ENCODE assay signal across 9 cellular contexts in the genomic region with DNA sequence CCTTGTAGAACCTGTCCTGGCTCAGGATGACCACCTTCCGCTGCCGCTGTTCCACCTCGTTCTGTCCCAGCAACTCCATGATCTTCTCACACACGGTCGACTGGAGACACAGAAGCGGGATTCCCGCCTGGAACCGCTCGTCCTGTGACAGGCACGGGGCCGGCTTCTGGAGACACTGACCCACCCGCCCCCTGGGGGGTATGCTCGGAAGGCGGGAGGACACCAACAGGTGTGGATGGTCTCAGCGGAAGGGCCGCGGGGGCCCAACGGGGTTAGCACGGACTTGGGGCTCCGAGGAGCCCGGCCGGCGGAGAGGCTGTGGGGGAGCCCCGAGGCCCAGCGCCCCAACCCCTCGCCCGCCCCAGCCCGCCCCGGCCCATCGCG. TPM values are rescaled to one million over a fixed set of nuclear protein-coding genes. Genes with fewer than 3 reads are reported as not detected.
DNase-seq lines count a peak whose midpoint lies in the region; ATAC-seq and TF ChIP-seq lines count a peak whose summit lies in the region.
"Had no signal": no experiment of that assay in that cellular context is flagged by ENCODE, and none has a peak within 500 bp of the region (broad histone marks: within the 10 kb centered on the region; RNA-seq: fewer than 3 reads in every experiment).

No MANE protein-coding gene starts in this region.

- H2BK15ac ChIP-seq in mesendoderm (replicated peaks; ENCODE audit: low read depth): no peak overlapping the region

- H3K9me3 ChIP-seq in PC-9 (ENCODE audit: insufficient read depth, low read depth): no peaks in the 10 kb centered on the region

- no TSS peak for BruUV-seq in PC-9 (replicated peaks; lab: Mats Ljungman, UMichigan)

- peak overlapping the region; percentile 94 for H3K56ac ChIP-seq in mesendoderm (ENCODE audit: low read length)

- no CpG with 5 or more reads among the region's 31 CpGs for WGBS in mesendoderm (ENCODE audit: extremely low coverage, insufficient coverage, low lambda C conversion rate)
- WGBS in urinary bladder: 2% methylated on average over 31 of the region's 31 CpGs

- no peaks in the 10 kb centered on the region for H3K27me3 ChIP-seq in PC-9 (ENCODE audit: insufficient read depth, low read depth)
- H3K27me3 ChIP-seq in mesendoderm (ENCODE audit: insufficient read depth, low read length, poor library complexity): no peaks in the 10 kb centered on the region

- H3K4ac ChIP-seq in mesendoderm (ENCODE audit: low read depth, low read length): peak overlapping the region; percentile 74

- H3K4me2 ChIP-seq in PC-9: peak overlapping the region; percentile 84
- H3K4me2 ChIP-seq in mesendoderm (ENCODE audit: low read length): peak overlapping the region; percentile 98

- POLR2A ChIA-PET in PC-9 (lab: Charles Lee; ENCODE audit: unreplicated experiment): no interaction called here

- TF ChIP-seq CTCF in GM12873 (IDR thresholded peaks at IDR 0.05; ENCODE audit: insufficient read depth, low read depth, low read length, missing control alignments): peak; percentile 33
- TF ChIP-seq CTCF in PC-9 (conservative IDR thresholded peaks at IDR 0.05): no peak

- peaks cover 8% of the 10 kb centered on the region for H3F3A ChIP-seq in PC-9 (ENCODE audit: insufficient read depth, low read depth)

- H3K27ac ChIP-seq in PC-9 (no peak overlapping the region), mesendoderm (ENCODE audit: low read depth, low read length) (peak overlapping the region; percentile 8), urinary bladder (ENCODE audit: low read depth) (peak overlapping the region; percentile 48)

- 0 out of 2 replicates have a peak, but pooled peaks cover 6% of the 10 kb centered on the region for H3K4me1 ChIP-seq in PC-9 (replicated peaks; ENCODE audit: insufficient read depth)
- H3K4me1 ChIP-seq in mesendoderm (ENCODE audit: control insufficient read depth, low read depth, low read length): peaks cover 5% of the 10 kb centered on the region
- H3K4me1 ChIP-seq in urinary bladder (ENCODE audit: insufficient read depth): no peaks in the 10 kb centered on the region

- CTCF ChIA-PET in PC-9 (lab: Charles Lee): no interaction called here

- ATAC-seq in HG02938 (IDR thresholded peaks at IDR 0.05; ENCODE audit: unreplicated experiment): peak; percentile 11

- peak overlapping the region; percentile 94 for H3K18ac ChIP-seq in mesendoderm (ENCODE audit: low read length)

- peak overlapping the region; percentile 66 for H2BK120ac ChIP-seq in mesendoderm (ENCODE audit: low read depth, low read length)

- DNase-seq in AG08396 (ENCODE audit: low spot score) (peak; percentile 78), PC-9 (peak; percentile 45), dermis blood vessel endothelial cell (peak; percentile 57), mesendoderm (peak; percentile 73), SKM-1 (lab: John Stamatoyannopoulos, UW; ENCODE audit: unreplicated experiment) (no peak)

- H3K4me3 ChIP-seq in PC-9 (peak overlapping the region; percentile 64), mesendoderm (ENCODE audit: low read length) (peak overlapping the region; percentile 75), urinary bladder (ENCODE audit: low read depth, low read length) (peak overlapping the region; percentile 97)

- H3K79me2 ChIP-seq in PC-9 (ENCODE audit: low read depth): no peaks in the 10 kb centered on the region
- peaks cover 5% of the 10 kb centered on the region for H3K79me2 ChIP-seq in mesendoderm (ENCODE audit: control insufficient read depth, insufficient read depth, low read length)

- H2AFZ ChIP-seq in PC-9: peak overlapping the region; percentile 59

- H4K8ac ChIP-seq in mesendoderm (ENCODE audit: low read depth, low read length): peak overlapping the region; percentile 88

- H3K9ac ChIP-seq in mesendoderm (ENCODE audit: low read length): peak overlapping the region; percentile 98

- H3K36me3 ChIP-seq in PC-9 (ENCODE audit: low read depth) (0 out of 2 replicates have a peak, but pooled peaks cover 4% of the 10 kb centered on the region), mesendoderm (ENCODE audit: control insufficient read depth, insufficient read depth, low read length) (peaks cover 10% of the 10 kb centered on the region), urinary bladder (ENCODE audit: insufficient read depth) (peaks cover 3% of the 10 kb centered on the region)

- peaks cover 10% of the 10 kb centered on the region for H3K79me1 ChIP-seq in mesendoderm (ENCODE audit: low read length)

- H2AK5ac ChIP-seq in mesendoderm (ENCODE audit: low read length): no peak overlapping the region

- intact Hi-C loops in PC-9 (cut with micrococcal nuclease; ENCODE audit: unreplicated experiment): no loop called here

- H4K5ac ChIP-seq in mesendoderm (ENCODE audit: low read length): no peak overlapping the region

- no peak overlapping the region for H3K23ac ChIP-seq in mesendoderm (ENCODE audit: low read length)

- H2BK5ac ChIP-seq in mesendoderm (ENCODE audit: low read length): no peak overlapping the region

- no peaks in the 10 kb centered on the region for H3K9me2 ChIP-seq in PC-9 (ENCODE audit: insufficient read depth)

- H4K20me1 ChIP-seq in PC-9 (ENCODE audit: insufficient read depth): no peaks in the 10 kb centered on the region

RNA-seq across cellular contexts. Expression of gene UCK1, which starts 0.5 kb away (rescaled TPM):
- total RNA-seq in PC-9 (2021) (31.7 and 33.5 TPM in 2 replicates), dermis blood vessel endothelial cell (16.0 and 20.5 TPM in 2 replicates), urinary bladder (7.3 TPM)
- polyA plus RNA-seq in mesendoderm (2013, experiment 1 of 2): 26.6 TPM
- polyA plus RNA-seq in mesendoderm (2013, experiment 2 of 2): 28.1 TPM
- polyA plus RNA-seq in urinary bladder: 39.1 TPM

RNA-seq across cellular contexts. Expression of gene PRRT1B, which starts 14.8 kb away (rescaled TPM):
- total RNA-seq in PC-9 (2021) (not detected in 2 replicates), dermis blood vessel endothelial cell (not detected in 2 replicates), urinary bladder (not detected)
- polyA plus RNA-seq in mesendoderm (2013, experiment 1 of 2): 4.0 TPM
- polyA plus RNA-seq in mesendoderm (2013, experiment 2 of 2): 3.7 TPM
- not detected for polyA plus RNA-seq in urinary bladder
- total RNA-seq: T-helper 2 cell treated with Interferon-gamma antibody and Interleukin-4, amounts not matched to agents 100 ng/mL and 5 ng/mL, for 36 hours had no signal

RNA-seq across cellular contexts. Expression of gene POMT1, which starts 27.8 kb away (rescaled TPM):
- 35.3 and 45.8 TPM in 2 replicates for total RNA-seq in PC-9 (2021)
- total RNA-seq in dermis blood vessel endothelial cell: 26.2 and 34.8 TPM in 2 replicates
- 9.3 TPM for polyA plus RNA-seq in mesendoderm (2013, experiment 1 of 2)
- polyA plus RNA-seq in mesendoderm (2013, experiment 2 of 2): 9.4 TPM
- 20.1 TPM for total RNA-seq in urinary bladder
- polyA plus RNA-seq in urinary bladder: 17.5 TPM
